ENCODE assay signal across 13 cellular contexts in the genomic region with DNA sequence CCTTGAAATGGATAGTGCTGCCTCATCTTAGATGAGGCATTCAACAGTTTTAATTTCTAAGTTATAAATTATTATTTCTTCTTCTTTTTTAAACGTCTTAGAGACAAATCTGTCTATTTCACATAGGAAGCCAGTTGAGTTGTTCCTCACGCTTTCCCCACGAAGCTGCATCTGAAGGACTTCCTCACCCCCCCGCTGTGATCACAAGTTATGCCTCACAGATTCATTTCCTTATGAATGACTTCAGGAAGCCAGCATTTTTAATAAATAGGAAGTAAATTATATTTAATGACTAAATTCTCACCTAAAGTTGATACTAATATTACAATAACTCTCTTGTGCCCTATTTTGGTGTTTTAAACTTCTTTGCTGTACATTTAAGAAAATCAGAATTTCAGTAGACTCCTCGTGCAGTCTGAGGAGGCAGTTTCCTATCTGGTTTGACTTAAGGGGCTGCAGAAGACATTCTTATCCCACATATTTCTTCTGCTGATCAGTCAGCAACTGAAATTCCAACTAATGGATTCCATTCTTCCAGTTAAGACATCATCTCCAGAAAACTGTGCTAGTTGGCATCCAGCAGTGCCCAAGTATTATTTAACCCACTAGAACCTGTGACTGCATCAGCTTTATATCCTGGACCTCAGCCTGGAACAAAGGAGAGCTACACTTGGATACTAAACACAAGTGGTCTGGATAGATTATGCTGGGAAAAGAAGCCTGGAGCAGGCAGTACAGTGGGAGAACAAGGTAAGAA.
DNase-seq lines count a peak whose midpoint lies in the region; ATAC-seq, FAIRE-seq and TF ChIP-seq lines count a peak whose summit lies in the region.
"Had no signal": no experiment of that assay in that cellular context is flagged by ENCODE, and none has a peak within 500 bp of the region (broad histone marks: within the 10 kb centered on the region; RNA-seq: fewer than 3 reads in every experiment).

No MANE protein-coding gene starts in this region.

- H3K4me3 Mint-ChIP-seq in astrocyte (ENCODE audit: unreplicated experiment), result no peak overlapping the region
- peak overlapping the region; percentile 69 to 70 for H3K4me3 Mint-ChIP-seq in stimulated activated naive B cell treated with anti-CD40 and anti-IgM and Interleukin-4, amounts not matched to agents 10 μg/mL and 1 μg/mL and 100 μg/mL, for 72 hours
- H3K4me3 Mint-ChIP-seq in activated T-cell treated with anti-CD3 and anti-CD28 coated beads, Interleukin-2, amount 50 U/mL, for 24 hours, result no peak overlapping the region
- H3K4me3 Mint-ChIP-seq: brain had no signal

- 47 to 54% methylated on average over 5 of the region's 5 CpGs for WGBS in lower leg skin, 2 donors

- H3K4me3 ChIP-seq in astrocyte (ENCODE audit: insufficient read depth, low read depth, low read length) (no peak overlapping the region), lower leg skin (ENCODE audit: low read depth, poor library complexity, severe bottlenecking) (no peak overlapping the region)
- H3K4me3 ChIP-seq: K562 had no signal

- no peaks in the 10 kb centered on the region for H3K79me2 ChIP-seq in astrocyte (ENCODE audit: insufficient read depth, low read length)

- peak overlapping the region; percentile 96 for H3K27ac ChIP-seq in astrocyte (ENCODE audit: low read depth, low read length)

- H3K27me3 ChIP-seq in astrocyte (ENCODE audit: insufficient read depth, low read length), result no peaks in the 10 kb centered on the region

- peaks cover 32% of the 10 kb centered on the region for H3K4me1 ChIP-seq in astrocyte (ENCODE audit: insufficient read depth, low read length)

- intact Hi-C loops in lower leg skin (cut with DNase I; ENCODE audit: low total_unique reads), result no loop called here

- H2AFZ ChIP-seq in astrocyte (ENCODE audit: low read depth, low read length), result no peak overlapping the region

- no peak overlapping the region for H3K4me2 ChIP-seq in astrocyte (ENCODE audit: low read length)

- DNase-seq in GM04503 (ENCODE audit: low read depth) (peak; percentile 47), astrocyte (ENCODE audit: low read depth) (no peak), lower leg skin (ENCODE audit: low spot score in 2 of 2) (peak; percentile 70 to 87), NCI-H446 treated with DMSO at 0.1 percent for 48 hours (lab: John Stamatoyannopoulos, UW) (no peak), KG1 (lab: John Stamatoyannopoulos, UW) (no peak)
- DNase-seq in stimulated activated naive B cell treated with anti-CD40 and anti-IgM and Interleukin-4, amounts not matched to agents 10 μg/mL and 1 μg/mL and 100 μg/mL, for 72 hours, result no peak
- no peak for DNase-seq in activated T-cell treated with anti-CD3 and anti-CD28 coated beads, Interleukin-2, amount 50 U/mL, for 24 hours
- DNase-seq: activated T-cell treated with anti-CD3 and anti-CD28 coated beads, Interleukin-2, amount 50 U/mL, for 1 hour; NCI-H226 had no signal

- no peaks in the 10 kb centered on the region for H3K27me3 Mint-ChIP-seq in astrocyte (ENCODE audit: low read depth, unreplicated experiment)
- no peaks in the 10 kb centered on the region for H3K27me3 Mint-ChIP-seq in stimulated activated naive B cell treated with anti-CD40 and anti-IgM and Interleukin-4, amounts not matched to agents 10 μg/mL and 1 μg/mL and 100 μg/mL, for 72 hours
- H3K27me3 Mint-ChIP-seq in activated T-cell treated with anti-CD3 and anti-CD28 coated beads, Interleukin-2, amount 50 U/mL, for 24 hours, result peaks cover 16% of the 10 kb centered on the region

- H3K36me3 Mint-ChIP-seq in astrocyte (ENCODE audit: low read depth, unreplicated experiment), result no peaks in the 10 kb centered on the region
- no peaks in the 10 kb centered on the region for H3K36me3 Mint-ChIP-seq in stimulated activated naive B cell treated with anti-CD40 and anti-IgM and Interleukin-4, amounts not matched to agents 10 μg/mL and 1 μg/mL and 100 μg/mL, for 72 hours
- H3K36me3 Mint-ChIP-seq in activated T-cell treated with anti-CD3 and anti-CD28 coated beads, Interleukin-2, amount 50 U/mL, for 24 hours (ENCODE audit: low read depth), result no peaks in the 10 kb centered on the region
- H3K36me3 Mint-ChIP-seq: brain had no signal

- peaks cover 59% of the 10 kb centered on the region for H3K4me1 Mint-ChIP-seq in astrocyte (ENCODE audit: low read depth, unreplicated experiment)
- H3K4me1 Mint-ChIP-seq in stimulated activated naive B cell treated with anti-CD40 and anti-IgM and Interleukin-4, amounts not matched to agents 10 μg/mL and 1 μg/mL and 100 μg/mL, for 72 hours, result peaks cover 51 to 90% of the 10 kb centered on the region in 2 donors
- no peaks in the 10 kb centered on the region for H3K4me1 Mint-ChIP-seq in activated T-cell treated with anti-CD3 and anti-CD28 coated beads, Interleukin-2, amount 50 U/mL, for 24 hours (ENCODE audit: low read depth)

- no peaks in the 10 kb centered on the region for H3K36me3 ChIP-seq in astrocyte (ENCODE audit: insufficient read depth, low read length)

- H3K9me3 Mint-ChIP-seq in astrocyte (ENCODE audit: unreplicated experiment), result peaks cover 2% of the 10 kb centered on the region
- H3K9me3 Mint-ChIP-seq in stimulated activated naive B cell treated with anti-CD40 and anti-IgM and Interleukin-4, amounts not matched to agents 10 μg/mL and 1 μg/mL and 100 μg/mL, for 72 hours, result peaks cover 0 to 2% of the 10 kb centered on the region in 2 donors
- no peaks in the 10 kb centered on the region for H3K9me3 Mint-ChIP-seq in activated T-cell treated with anti-CD3 and anti-CD28 coated beads, Interleukin-2, amount 50 U/mL, for 24 hours

- H3K9me3 ChIP-seq in astrocyte (ENCODE audit: insufficient read depth, low read depth, low read length), result no peaks in the 10 kb centered on the region

- TF ChIP-seq CTCF in astrocyte (IDR thresholded peaks at IDR 0.05; ENCODE audit: insufficient read depth, low read depth, low read length) (no peak), lower leg skin (IDR thresholded peaks at IDR 0.05) (no peak)

- ATAC-seq in stimulated activated naive B cell treated with anti-CD40 and anti-IgM and Interleukin-4, amounts not matched to agents 10 μg/mL and 1 μg/mL and 100 μg/mL, for 72 hours (replicated peaks), result no peak
- ATAC-seq in GM19463 (IDR thresholded peaks at IDR 0.05; ENCODE audit: unreplicated experiment), result no peak
- ATAC-seq: HCT116, K562 had no signal

- no peak overlapping the region for H3K9ac ChIP-seq in astrocyte (ENCODE audit: low read length)

- H3K27ac Mint-ChIP-seq in astrocyte (ENCODE audit: unreplicated experiment), result peak overlapping the region; percentile 100
- peak overlapping the region; percentile 65 for H3K27ac Mint-ChIP-seq in stimulated activated naive B cell treated with anti-CD40 and anti-IgM and Interleukin-4, amounts not matched to agents 10 μg/mL and 1 μg/mL and 100 μg/mL, for 72 hours
- no peak overlapping the region for H3K27ac Mint-ChIP-seq in activated T-cell treated with anti-CD3 and anti-CD28 coated beads, Interleukin-2, amount 50 U/mL, for 24 hours

- no peaks in the 10 kb centered on the region for H4K20me1 ChIP-seq in astrocyte (ENCODE audit: insufficient read depth, low read length)

- TF ChIP-seq POLR2A in lower leg skin (IDR thresholded peaks at IDR 0.05), result no peak

- no peak for FAIRE-seq in astrocyte (lab: Jason Lieb, UNC)
- FAIRE-seq: K562 had no signal

Comparison
In these comparisons a context has a peak if more than half of its experiments do, and no peak if none do; other contexts are left out.
1. DNase-seq: peak in GM04503 (single experiment) and lower leg skin (2 of 2); none in astrocyte (single experiment), stimulated activated naive B cell treated with anti-CD40 and anti-IgM and Interleukin-4, amounts not matched to agents 10 μg/mL and 1 μg/mL and 100 μg/mL, for 72 hours (single experiment), activated T-cell treated with anti-CD3 and anti-CD28 coated beads, Interleukin-2, amount 50 U/mL, for 24 hours (single experiment), NCI-H446 treated with DMSO at 0.1 percent for 48 hours (single experiment) and KG1 (single experiment).
2. H3K4me3 Mint-ChIP-seq: peak in stimulated activated naive B cell treated with anti-CD40 and anti-IgM and Interleukin-4, amounts not matched to agents 10 μg/mL and 1 μg/mL and 100 μg/mL, for 72 hours (2 of 2); none in astrocyte (single experiment) and activated T-cell treated with anti-CD3 and anti-CD28 coated beads, Interleukin-2, amount 50 U/mL, for 24 hours (single experiment).